8 cellular contexts compared by ENCODE assay signal in genomic region chr4:81472249-81473085, GRCh38. TPM values are rescaled to one million over a fixed set of nuclear protein-coding genes. Genes with fewer than 3 reads are reported as not detected.
DNase-seq lines count a peak whose midpoint lies in the region; ATAC-seq and TF ChIP-seq lines count a peak whose summit lies in the region.

No MANE protein-coding gene starts in this region.

- DNase-seq in AML-193 (lab: John Stamatoyannopoulos, UW) (peak; percentile 64 to 67), NCI-H226 (peak; percentile 30), foreskin melanocyte (peak; percentile 43), omental fat pad (ENCODE audit: low spot score) (no peak), globus pallidus (ENCODE audit: low spot score) (no peak)
- peak; percentile 60 for DNase-seq in activated CD8-positive, alpha-beta memory T cell treated with anti-CD3 and anti-CD28 coated beads, Interleukin-2, amount 50 U/mL, for 4 hours

- peak; percentile 32 for ATAC-seq in GM18520 (IDR thresholded peaks at IDR 0.05; ENCODE audit: unreplicated experiment)
- ATAC-seq in HG03060 (IDR thresholded peaks at IDR 0.05; ENCODE audit: low read depth, unreplicated experiment): peak; percentile 60
- peak; percentile 36 for ATAC-seq in omental fat pad (ENCODE audit: low FRiP score)

- TF ChIP-seq CTCF in omental fat pad (IDR thresholded peaks at IDR 0.05): no peak

RNA-seq across cellular contexts. Expression of gene RASGEF1B, which starts 0.8 kb away (rescaled TPM):
- total RNA-seq in omental fat pad: 10 to 100 TPM; 35.0 to 56.7 (median 50.2) TPM

Comparison
In these comparisons a context has a peak if more than half of its experiments do, and no peak if none do; other contexts are left out.
1. DNase-seq: peak in AML-193 (2 of 2), NCI-H226 (single experiment), activated CD8-positive, alpha-beta memory T cell treated with anti-CD3 and anti-CD28 coated beads, Interleukin-2, amount 50 U/mL, for 4 hours (single experiment) and foreskin melanocyte (single experiment); none in omental fat pad (single experiment) and globus pallidus (single experiment).
2. Peak in every context shown above with its lines, with median percentiles within 50 percentile points of each other: ATAC-seq.